Comparison of ENCODE assay signal across 26 cellular contexts in the genomic region with DNA sequence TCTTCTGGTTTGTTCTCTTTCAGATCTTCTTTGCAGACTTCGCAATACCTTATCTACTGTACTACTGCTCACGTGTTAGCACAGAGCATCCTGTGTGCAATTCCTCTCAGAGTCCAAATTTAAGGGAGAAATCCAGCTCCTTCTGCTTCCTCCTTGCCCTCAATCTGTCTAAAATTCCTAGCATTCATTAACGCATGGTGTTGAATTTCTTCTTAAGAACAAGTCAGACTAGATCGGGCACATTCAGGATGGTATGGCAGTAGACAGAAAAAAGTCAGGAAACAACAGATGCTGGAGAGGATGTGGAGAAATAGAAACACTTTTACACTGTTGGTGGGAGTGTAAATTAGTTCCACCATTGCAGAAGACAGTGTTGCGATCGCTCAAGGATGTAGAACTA.
"Had no signal": no experiment of that assay in that cellular context is flagged by ENCODE, and none has a peak within 500 bp of the region (broad histone marks: within the 10 kb centered on the region; RNA-seq: fewer than 3 reads in every experiment).

No MANE protein-coding gene starts in this region.

- H3K36me3 Mint-ChIP-seq: activated CD8-positive, alpha-beta memory T cell treated with anti-CD3 and anti-CD28 coated beads, Interleukin-2, amount 10 ng/mL, durations not matched to agents 7 days and 5 days; activated naive CD4-positive, alpha-beta T cell treated with anti-CD3 and anti-CD28 coated beads, Interleukin-2, amount 50 U/mL, for 24 hours; activated naive CD8-positive, alpha-beta T cell treated with anti-CD3 and anti-CD28 coated beads, Interleukin-2, amount 10 ng/mL, durations not matched to agents 7 days and 5 days had no signal

- H3K4me1 Mint-ChIP-seq: activated CD4-positive, alpha-beta memory T cell treated with anti-CD3 and anti-CD28 coated beads, Interleukin-2, amount 10 ng/mL, durations not matched to agents 7 days and 5 days; activated CD8-positive, alpha-beta memory T cell treated with anti-CD3 and anti-CD28 coated beads, Interleukin-2, amount 10 ng/mL, durations not matched to agents 7 days and 5 days; activated naive CD4-positive, alpha-beta T cell treated with anti-CD3 and anti-CD28 coated beads, Interleukin-2, amount 50 U/mL, for 24 hours; activated naive CD8-positive, alpha-beta T cell treated with anti-CD3 and anti-CD28 coated beads, Interleukin-2, amount 10 ng/mL, durations not matched to agents 7 days and 5 days had no signal

- DNase-seq: activated CD4-positive, alpha-beta memory T cell treated with anti-CD3 and anti-CD28 coated beads, Interleukin-2, amount 10 ng/mL, durations not matched to agents 7 days and 5 days; activated CD4-positive, alpha-beta T cell treated with anti-CD3 and anti-CD28 coated beads for 1 hour; activated CD4-positive, alpha-beta T cell treated with anti-CD3 and anti-CD28 coated beads for 48 hours; activated CD4-positive, CD25-positive, alpha-beta regulatory T cell; activated CD8-positive, alpha-beta memory T cell treated with anti-CD3 and anti-CD28 coated beads for 24 hours; activated CD8-positive, alpha-beta memory T cell treated with anti-CD3 and anti-CD28 coated beads, Interleukin-2, amount 10 ng/mL, durations not matched to agents 7 days and 5 days; activated CD8-positive, alpha-beta memory T cell treated with anti-CD3 and anti-CD28 coated beads, Interleukin-2, amount 50 U/mL, for 48 hours; activated effector memory CD4-positive, alpha-beta T cell treated with anti-CD3 and anti-CD28 coated beads, Interleukin-2, amount 50 U/mL, for 16 hours; activated naive CD4-positive, alpha-beta T cell; activated naive CD8-positive, alpha-beta T cell treated with anti-CD3 and anti-CD28 coated beads, Interleukin-2, amount 10 ng/mL, durations not matched to agents 7 days and 5 days; activated T-cell treated with anti-CD3 and anti-CD28 coated beads, Interleukin-2, amount 50 U/mL, for 48 hours; body of pancreas; caudate nucleus; cerebellar nuclear complex; NCI-H1092 treated with DMSO at 0.1 percent for 48 hours; NCI-H1417; NCI-H146; NCI-H187; NCI-H2081; NCI-H345; NCI-H524 treated with DMSO at 0.1 percent for 48 hours; Right ventricle myocardium superior; T1000; WERI-Rb-1 had no signal

- H3K4me3 ChIP-seq: body of pancreas, breast epithelium had no signal

- H3K4me3 Mint-ChIP-seq: activated CD4-positive, alpha-beta memory T cell treated with anti-CD3 and anti-CD28 coated beads, Interleukin-2, amount 10 ng/mL, durations not matched to agents 7 days and 5 days; activated CD8-positive, alpha-beta memory T cell treated with anti-CD3 and anti-CD28 coated beads, Interleukin-2, amount 10 ng/mL, durations not matched to agents 7 days and 5 days; activated naive CD4-positive, alpha-beta T cell treated with anti-CD3 and anti-CD28 coated beads, Interleukin-2, amount 50 U/mL, for 24 hours; activated naive CD8-positive, alpha-beta T cell treated with anti-CD3 and anti-CD28 coated beads, Interleukin-2, amount 10 ng/mL, durations not matched to agents 7 days and 5 days had no signal

- H3K27me3 Mint-ChIP-seq: activated CD4-positive, alpha-beta memory T cell treated with anti-CD3 and anti-CD28 coated beads, Interleukin-2, amount 10 ng/mL, durations not matched to agents 7 days and 5 days; activated CD8-positive, alpha-beta memory T cell treated with anti-CD3 and anti-CD28 coated beads, Interleukin-2, amount 10 ng/mL, durations not matched to agents 7 days and 5 days; activated naive CD4-positive, alpha-beta T cell treated with anti-CD3 and anti-CD28 coated beads, Interleukin-2, amount 50 U/mL, for 24 hours; activated naive CD8-positive, alpha-beta T cell treated with anti-CD3 and anti-CD28 coated beads, Interleukin-2, amount 10 ng/mL, durations not matched to agents 7 days and 5 days had no signal

- H3K27ac Mint-ChIP-seq: activated CD4-positive, alpha-beta memory T cell treated with anti-CD3 and anti-CD28 coated beads, Interleukin-2, amount 10 ng/mL, durations not matched to agents 7 days and 5 days; activated CD8-positive, alpha-beta memory T cell treated with anti-CD3 and anti-CD28 coated beads, Interleukin-2, amount 10 ng/mL, durations not matched to agents 7 days and 5 days; activated naive CD4-positive, alpha-beta T cell treated with anti-CD3 and anti-CD28 coated beads, Interleukin-2, amount 50 U/mL, for 24 hours; activated naive CD8-positive, alpha-beta T cell treated with anti-CD3 and anti-CD28 coated beads, Interleukin-2, amount 10 ng/mL, durations not matched to agents 7 days and 5 days had no signal
